ENCODE assay signal across 23 cellular contexts in the genomic region with DNA sequence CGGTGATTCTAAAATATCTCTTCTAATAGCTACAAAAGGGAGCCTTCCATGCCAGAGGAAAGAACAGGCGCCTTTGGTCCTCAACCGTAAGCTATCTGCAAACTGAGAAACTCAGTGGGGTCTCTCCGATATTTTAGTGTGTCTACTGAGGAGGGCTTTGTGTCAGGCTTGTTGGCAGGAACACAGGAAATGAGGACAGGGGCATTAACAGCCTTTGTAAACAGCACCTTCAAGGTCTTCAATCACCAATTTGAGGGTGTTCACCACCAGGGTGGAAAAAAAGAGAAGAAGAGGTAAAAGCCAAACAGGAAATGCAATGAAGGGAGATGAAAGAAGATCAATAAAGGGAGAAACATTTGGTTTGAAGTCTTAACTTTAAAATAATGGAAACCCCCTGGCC.
"Had no signal": no experiment of that assay in that cellular context is flagged by ENCODE, and none has a peak within 500 bp of the region (broad histone marks: within the 10 kb centered on the region; RNA-seq: fewer than 3 reads in every experiment).

No MANE protein-coding gene starts in this region.

- H3K27me3 Mint-ChIP-seq: activated CD4-positive, alpha-beta T cell treated with anti-CD3 and anti-CD28 coated beads for 36 hours; activated CD8-positive, alpha-beta T cell treated with anti-CD3 and anti-CD28 coated beads for 36 hours; activated naive CD4-positive, alpha-beta T cell treated with anti-CD3 and anti-CD28 coated beads, Interleukin-2, amount 10 ng/mL, durations not matched to agents 7 days and 5 days; activated naive CD8-positive, alpha-beta T cell treated with anti-CD3 and anti-CD28 coated beads for 36 hours had no signal

- H3K9me3 Mint-ChIP-seq: activated CD8-positive, alpha-beta T cell treated with anti-CD3 and anti-CD28 coated beads for 36 hours; activated naive CD8-positive, alpha-beta T cell treated with anti-CD3 and anti-CD28 coated beads for 36 hours had no signal

- H3K36me3 Mint-ChIP-seq: activated naive CD4-positive, alpha-beta T cell treated with anti-CD3 and anti-CD28 coated beads, Interleukin-2, amount 10 ng/mL, durations not matched to agents 7 days and 5 days; activated naive CD8-positive, alpha-beta T cell treated with anti-CD3 and anti-CD28 coated beads for 36 hours had no signal

- H3K36me3 ChIP-seq: brain microvascular endothelial cell, Peyer's patch, SJCRH30 had no signal

- ATAC-seq: activated CD4-positive, alpha-beta T cell treated with anti-CD3 and anti-CD28 coated beads for 36 hours; activated CD8-positive, alpha-beta T cell treated with anti-CD3 and anti-CD28 coated beads for 36 hours; activated T-cell treated with anti-CD3 and anti-CD28 coated beads, Interleukin-2, amount 50 U/mL, for 72 hours had no signal

- H3K4me1 Mint-ChIP-seq: activated CD4-positive, alpha-beta T cell treated with anti-CD3 and anti-CD28 coated beads for 36 hours; activated naive CD4-positive, alpha-beta T cell treated with anti-CD3 and anti-CD28 coated beads, Interleukin-2, amount 10 ng/mL, durations not matched to agents 7 days and 5 days; activated naive CD8-positive, alpha-beta T cell treated with anti-CD3 and anti-CD28 coated beads for 36 hours had no signal

- H3K27ac ChIP-seq: brain microvascular endothelial cell, Peyer's patch, RWPE1, SJCRH30, VCaP had no signal

- H3K27me3 ChIP-seq: brain microvascular endothelial cell, Peyer's patch had no signal

- DNase-seq: activated CD4-positive, alpha-beta T cell treated with anti-CD3 and anti-CD28 coated beads for 36 hours; activated CD8-positive, alpha-beta memory T cell treated with anti-CD3 and anti-CD28 coated beads, Interleukin-2, amount 50 U/mL, for 4 hours; activated CD8-positive, alpha-beta T cell treated with anti-CD3 and anti-CD28 coated beads for 36 hours; activated gamma-delta T cell treated with Interleukin-2 at 50 U/mL for 16 hours; activated naive CD4-positive, alpha-beta T cell treated with anti-CD3 and anti-CD28 coated beads, Interleukin-2, amount 10 ng/mL, durations not matched to agents 7 days and 5 days; activated naive CD8-positive, alpha-beta T cell treated with anti-CD3 and anti-CD28 coated beads for 36 hours; activated T-cell treated with anti-CD3 and anti-CD28 coated beads, Interleukin-2, amount 50 U/mL, for 72 hours; brain microvascular endothelial cell; cerebellar nuclear complex; Kasumi-1; NCI-H1930; NCI-H2171; NCI-H226; NCI-H524; NCI-H82; Peyer's patch; Right ventricle myocardium superior; SJCRH30; SK-N-SH; T-helper 1 cell had no signal

- H3K4me3 Mint-ChIP-seq: activated CD4-positive, alpha-beta T cell treated with anti-CD3 and anti-CD28 coated beads for 36 hours; activated CD8-positive, alpha-beta T cell treated with anti-CD3 and anti-CD28 coated beads for 36 hours; activated naive CD4-positive, alpha-beta T cell treated with anti-CD3 and anti-CD28 coated beads, Interleukin-2, amount 10 ng/mL, durations not matched to agents 7 days and 5 days; activated naive CD8-positive, alpha-beta T cell treated with anti-CD3 and anti-CD28 coated beads for 36 hours; activated T-cell treated with anti-CD3 and anti-CD28 coated beads, Interleukin-2, amount 50 U/mL, for 72 hours had no signal

- H3K4me1 ChIP-seq: Peyer's patch, SJCRH30 had no signal

- H3K4me3 ChIP-seq: Peyer's patch, SJCRH30 had no signal

- H3K27ac Mint-ChIP-seq: activated CD4-positive, alpha-beta T cell treated with anti-CD3 and anti-CD28 coated beads for 36 hours; activated CD8-positive, alpha-beta T cell treated with anti-CD3 and anti-CD28 coated beads for 36 hours; activated naive CD4-positive, alpha-beta T cell treated with anti-CD3 and anti-CD28 coated beads, Interleukin-2, amount 10 ng/mL, durations not matched to agents 7 days and 5 days; activated naive CD8-positive, alpha-beta T cell treated with anti-CD3 and anti-CD28 coated beads for 36 hours; activated T-cell treated with anti-CD3 and anti-CD28 coated beads, Interleukin-2, amount 50 U/mL, for 72 hours; activated T-helper 2 cell treated with anti-CD3 and anti-CD28 coated beads, Interferon-gamma antibody, Interleukin-2, Interleukin-4, amounts not matched to agents 10 μg/mL and 5 μg/mL and 100 μg/mL, durations not matched to agents 14 hours and 24 hours and 36 hours had no signal

- H3K9me3 ChIP-seq: Peyer's patch, SJCRH30, SK-N-SH had no signal
